ENCODE assay signal across 1 cellular context in genomic region chr1:86913896-86914634, GRCh38.
TF ChIP-seq lines count a peak whose summit lies in the region.

TSS of gene SELENOF (minus strand) at chr1:86914126. CDS start at chr1:86914111, 15 bp downstream.

TF ChIP-seq in HepG2, 621 proteins besides CTCF, POLR2A, EP300 and RAD21 (continued from another document and continues in another):
- no peak for TF ChIP-seq ZHX2 (IDR thresholded peaks at IDR 0.05; ENCODE audit: low read depth)
- peak; percentile 35; the same call in 1 of the 2 replicates for TF ChIP-seq ZHX2 (CRISPR knock-in tag; IDR thresholded peaks at IDR 0.05; ENCODE audit: borderline replicate concordance)
- TF ChIP-seq HOXA3 (CRISPR knock-in tag; IDR thresholded peaks at IDR 0.05): peak; percentile 55; the same call in 1 of the 2 replicates
- TF ChIP-seq, protein P1, sequence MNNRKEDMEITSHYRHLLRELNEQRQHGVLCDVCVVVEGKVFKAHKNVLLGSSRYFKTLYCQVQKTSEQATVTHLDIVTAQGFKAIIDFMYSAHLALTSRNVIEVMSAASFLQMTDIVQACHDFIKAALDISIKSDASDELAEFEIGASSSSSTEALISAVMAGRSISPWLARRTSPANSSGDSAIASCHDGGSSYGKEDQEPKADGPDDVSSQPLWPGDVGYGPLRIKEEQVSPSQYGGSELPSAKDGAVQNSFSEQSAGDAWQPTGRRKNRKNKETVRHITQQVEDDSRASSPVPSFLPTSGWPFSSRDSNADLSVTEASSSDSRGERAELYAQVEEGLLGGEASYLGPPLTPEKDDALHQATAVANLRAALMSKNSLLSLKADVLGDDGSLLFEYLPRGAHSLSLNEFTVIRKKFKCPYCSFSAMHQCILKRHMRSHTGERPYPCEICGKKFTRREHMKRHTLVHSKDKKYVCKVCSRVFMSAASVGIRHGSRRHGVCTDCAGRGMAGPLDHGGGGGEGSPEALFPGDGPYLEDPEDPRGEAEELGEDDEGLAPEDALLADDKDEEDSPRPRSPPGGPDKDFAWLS (CRISPR knock-in tag; IDR thresholded peaks at IDR 0.05; ENCODE audit: borderline replicate concordance): no peak
- TF ChIP-seq WIZ (CRISPR knock-in tag; IDR thresholded peaks at IDR 0.05): no peak
- TF ChIP-seq CBX5 (CRISPR knock-in tag; IDR thresholded peaks at IDR 0.05; ENCODE audit: borderline replicate concordance): 0 out of 2 replicates have a peak, but pooled peaks have one; percentile 31
- TF ChIP-seq POGZ (CRISPR knock-in tag; IDR thresholded peaks at IDR 0.05): 0 out of 2 replicates have a peak, but pooled peaks have one; percentile 57
- peak; percentile 73 for TF ChIP-seq YEATS4 (CRISPR knock-in tag; IDR thresholded peaks at IDR 0.05; ENCODE audit: borderline replicate concordance)
- TF ChIP-seq RFXAP (CRISPR knock-in tag; IDR thresholded peaks at IDR 0.05; ENCODE audit: borderline replicate concordance): 0 out of 2 replicates have a peak, but pooled peaks have one; percentile 43
- TF ChIP-seq FOXC1 (CRISPR knock-in tag; IDR thresholded peaks at IDR 0.05; ENCODE audit: borderline replicate concordance): no peak
- TF ChIP-seq ZNF264 (CRISPR knock-in tag; IDR thresholded peaks at IDR 0.05): no peak
- TF ChIP-seq IKZF5 (CRISPR knock-in tag; IDR thresholded peaks at IDR 0.05): no peak; the same call in 1 of the 2 replicates
- TF ChIP-seq ZNF207 (IDR thresholded peaks at IDR 0.05; ENCODE audit: borderline replicate concordance): no peak
- TF ChIP-seq CAMTA2 (CRISPR knock-in tag; IDR thresholded peaks at IDR 0.05; ENCODE audit: borderline replicate concordance): no peak
- no peak for TF ChIP-seq ZNF121 (CRISPR knock-in tag; IDR thresholded peaks at IDR 0.05)
- TF ChIP-seq KMT2B (CRISPR knock-in tag; IDR thresholded peaks at IDR 0.05): peak; percentile 60; the same call in 1 of the 2 replicates
- TF ChIP-seq HOXA5 (CRISPR knock-in tag; IDR thresholded peaks at IDR 0.05): peak; percentile 64; the same call in 1 of the 2 replicates
- TF ChIP-seq TSC22D2 (CRISPR knock-in tag; IDR thresholded peaks at IDR 0.05; ENCODE audit: borderline replicate concordance): 0 out of 2 replicates have a peak, but pooled peaks have one; percentile 48
- TF ChIP-seq NFKBIZ (CRISPR knock-in tag; IDR thresholded peaks at IDR 0.05): no peak; the same call in 1 of the 2 replicates
- TF ChIP-seq HMGA1 (CRISPR knock-in tag; conservative IDR thresholded peaks at IDR 0.05): no peak
- TF ChIP-seq ZNF510 (CRISPR knock-in tag; IDR thresholded peaks at IDR 0.05; ENCODE audit: low read depth): peak; percentile 7; the same call in 1 of the 2 replicates
- TF ChIP-seq, protein P2, sequence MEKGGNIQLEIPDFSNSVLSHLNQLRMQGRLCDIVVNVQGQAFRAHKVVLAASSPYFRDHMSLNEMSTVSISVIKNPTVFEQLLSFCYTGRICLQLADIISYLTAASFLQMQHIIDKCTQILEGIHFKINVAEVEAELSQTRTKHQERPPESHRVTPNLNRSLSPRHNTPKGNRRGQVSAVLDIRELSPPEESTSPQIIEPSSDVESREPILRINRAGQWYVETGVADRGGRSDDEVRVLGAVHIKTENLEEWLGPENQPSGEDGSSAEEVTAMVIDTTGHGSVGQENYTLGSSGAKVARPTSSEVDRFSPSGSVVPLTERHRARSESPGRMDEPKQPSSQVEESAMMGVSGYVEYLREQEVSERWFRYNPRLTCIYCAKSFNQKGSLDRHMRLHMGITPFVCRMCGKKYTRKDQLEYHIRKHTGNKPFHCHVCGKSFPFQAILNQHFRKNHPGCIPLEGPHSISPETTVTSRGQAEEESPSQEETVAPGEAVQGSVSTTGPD (CRISPR knock-in tag; IDR thresholded peaks at IDR 0.05): no peak
- no peak for TF ChIP-seq ZNF17 (CRISPR knock-in tag; IDR thresholded peaks at IDR 0.05)
- peak; percentile 87; the same call in 1 of the 2 replicates for TF ChIP-seq ZNF598 (CRISPR knock-in tag; IDR thresholded peaks at IDR 0.05; ENCODE audit: borderline replicate concordance)
- TF ChIP-seq CHCHD3 (CRISPR knock-in tag; IDR thresholded peaks at IDR 0.05): no peak
- no peak for TF ChIP-seq ZBTB42 (CRISPR knock-in tag; IDR thresholded peaks at IDR 0.05)
- TF ChIP-seq TCF12 (IDR thresholded peaks at IDR 0.05): no peak
- TF ChIP-seq TCF12 (CRISPR knock-in tag; IDR thresholded peaks at IDR 0.05): no peak
- TF ChIP-seq, protein P3, sequence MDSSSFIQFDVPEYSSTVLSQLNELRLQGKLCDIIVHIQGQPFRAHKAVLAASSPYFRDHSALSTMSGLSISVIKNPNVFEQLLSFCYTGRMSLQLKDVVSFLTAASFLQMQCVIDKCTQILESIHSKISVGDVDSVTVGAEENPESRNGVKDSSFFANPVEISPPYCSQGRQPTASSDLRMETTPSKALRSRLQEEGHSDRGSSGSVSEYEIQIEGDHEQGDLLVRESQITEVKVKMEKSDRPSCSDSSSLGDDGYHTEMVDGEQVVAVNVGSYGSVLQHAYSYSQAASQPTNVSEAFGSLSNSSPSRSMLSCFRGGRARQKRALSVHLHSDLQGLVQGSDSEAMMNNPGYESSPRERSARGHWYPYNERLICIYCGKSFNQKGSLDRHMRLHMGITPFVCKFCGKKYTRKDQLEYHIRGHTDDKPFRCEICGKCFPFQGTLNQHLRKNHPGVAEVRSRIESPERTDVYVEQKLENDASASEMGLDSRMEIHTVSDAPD (CRISPR knock-in tag; IDR thresholded peaks at IDR 0.05): no peak
- TF ChIP-seq ZNF652 (CRISPR knock-in tag; IDR thresholded peaks at IDR 0.05; ENCODE audit: borderline replicate concordance, low read depth): no peak
- TF ChIP-seq USF2 (IDR thresholded peaks at IDR 0.05; ENCODE audit: low read depth, low read length): no peak
- no peak for TF ChIP-seq USF2 (CRISPR knock-in tag; IDR thresholded peaks at IDR 0.05; ENCODE audit: borderline replicate concordance)
- TF ChIP-seq NRL (CRISPR knock-in tag; IDR thresholded peaks at IDR 0.05; ENCODE audit: borderline replicate concordance): no peak
- no peak for TF ChIP-seq GPBP1L1 (CRISPR knock-in tag; IDR thresholded peaks at IDR 0.05)
- TF ChIP-seq THAP8 (CRISPR knock-in tag; IDR thresholded peaks at IDR 0.05; ENCODE audit: borderline replicate concordance): no peak
- peak; percentile 31; the same call in 1 of the 2 replicates for TF ChIP-seq MAX (IDR thresholded peaks at IDR 0.05)
- no peak; the same call in 1 of the 2 replicates for TF ChIP-seq ARNT2 (CRISPR knock-in tag; IDR thresholded peaks at IDR 0.05; ENCODE audit: low read depth)
- TF ChIP-seq, protein P4, sequence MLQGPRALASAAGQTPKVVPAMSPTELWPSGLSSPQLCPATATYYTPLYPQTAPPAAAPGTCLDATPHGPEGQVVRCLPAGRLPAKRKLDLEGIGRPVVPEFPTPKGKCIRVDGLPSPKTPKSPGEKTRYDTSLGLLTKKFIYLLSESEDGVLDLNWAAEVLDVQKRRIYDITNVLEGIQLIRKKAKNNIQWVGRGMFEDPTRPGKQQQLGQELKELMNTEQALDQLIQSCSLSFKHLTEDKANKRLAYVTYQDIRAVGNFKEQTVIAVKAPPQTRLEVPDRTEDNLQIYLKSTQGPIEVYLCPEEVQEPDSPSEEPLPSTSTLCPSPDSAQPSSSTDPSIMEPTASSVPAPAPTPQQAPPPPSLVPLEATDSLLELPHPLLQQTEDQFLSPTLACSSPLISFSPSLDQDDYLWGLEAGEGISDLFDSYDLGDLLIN (CRISPR knock-in tag; IDR thresholded peaks at IDR 0.05; ENCODE audit: borderline replicate concordance): no peak
- no peak for TF ChIP-seq DNMT3B (CRISPR knock-in tag; conservative IDR thresholded peaks at IDR 0.05)
- no peak for TF ChIP-seq RAD51 (IDR thresholded peaks at IDR 0.05; ENCODE audit: borderline replicate concordance)
- TF ChIP-seq, protein P5, sequence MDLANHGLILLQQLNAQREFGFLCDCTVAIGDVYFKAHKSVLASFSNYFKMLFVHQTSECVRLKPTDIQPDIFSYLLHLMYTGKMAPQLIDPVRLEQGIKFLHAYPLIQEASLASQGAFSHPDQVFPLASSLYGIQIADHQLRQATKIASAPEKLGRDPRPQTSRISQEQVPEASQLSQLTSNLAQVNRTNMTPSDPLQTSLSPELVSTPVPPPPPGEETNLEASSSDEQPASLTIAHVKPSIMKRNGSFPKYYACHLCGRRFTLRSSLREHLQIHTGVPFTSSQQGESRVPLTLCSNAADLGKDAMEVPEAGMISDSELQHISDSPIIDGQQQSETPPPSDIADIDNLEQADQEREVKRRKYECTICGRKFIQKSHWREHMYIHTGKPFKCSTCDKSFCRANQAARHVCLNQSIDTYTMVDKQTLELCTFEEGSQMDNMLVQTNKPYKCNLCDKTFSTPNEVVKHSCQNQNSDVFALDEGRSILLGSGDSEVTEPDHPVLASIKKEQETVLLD (CRISPR knock-in tag; IDR thresholded peaks at IDR 0.05; ENCODE audit: low read depth): no peak
- TF ChIP-seq DPF2 (CRISPR knock-in tag; IDR thresholded peaks at IDR 0.05; ENCODE audit: borderline replicate concordance, low read depth): no peak
- TF ChIP-seq TAF15 (IDR thresholded peaks at IDR 0.05; ENCODE audit: low read depth, low read length, poor library complexity, severe bottlenecking): no peak
- TF ChIP-seq RXRA (CRISPR knock-in tag; IDR thresholded peaks at IDR 0.05): no peak
- TF ChIP-seq ZNF333 (CRISPR knock-in tag; IDR thresholded peaks at IDR 0.05; ENCODE audit: borderline replicate concordance): no peak
- TF ChIP-seq TRIM24 (CRISPR knock-in tag; IDR thresholded peaks at IDR 0.05): no peak
